In genomic region chr2:19198376-19198775, GRCh38 we compare ENCODE assay signal across 18 cellular contexts.
DNase-seq lines count a peak whose midpoint lies in the region; ATAC-seq and TF ChIP-seq lines count a peak whose summit lies in the region.
"Had no signal": no experiment of that assay in that cellular context is flagged by ENCODE, and none has a peak within 500 bp of the region (broad histone marks: within the 10 kb centered on the region; RNA-seq: fewer than 3 reads in every experiment).

No MANE protein-coding gene starts in this region.

- H2AK5ac ChIP-seq in mesenchymal stem cell (ENCODE audit: low read length, severe bottlenecking), result no peak overlapping the region

- H2BK12ac ChIP-seq in mesenchymal stem cell (ENCODE audit: low read length in 2 of 2), result no peak overlapping the region

- no peak overlapping the region for H2BK120ac ChIP-seq in mesenchymal stem cell (ENCODE audit: low read depth, low read length)

- peaks cover 1% of the 10 kb centered on the region for H3K9me3 ChIP-seq in aorta (ENCODE audit: control insufficient read depth, low read length)
- H3K9me3 ChIP-seq in mesenchymal stem cell (ENCODE audit: control insufficient read depth, low read length), result peaks cover 16% of the 10 kb centered on the region
- H3K9me3 ChIP-seq: A549, BLaER1 had no signal

- H2AFZ ChIP-seq in mesenchymal stem cell (ENCODE audit: low read depth, low read length), result no peak overlapping the region

- intact Hi-C loops in aorta (cut with DNase I), result no loop called here

- H3K4me3 ChIP-seq in AG10803 (ENCODE audit: low read length) (no peak overlapping the region), choroid plexus epithelial cell (ENCODE audit: low read depth, low read length) (no peak overlapping the region), aorta (ENCODE audit: low read length in 2 of 2) (no peak overlapping the region), mesenchymal stem cell (ENCODE audit: insufficient read depth in 1 of 2, low read depth in 1 of 2, low read length in 2 of 2) (no peak overlapping the region)
- H3K4me3 ChIP-seq: A549, BLaER1 had no signal

- H3K4me1 ChIP-seq in aorta (ENCODE audit: control insufficient read depth in 1 of 2, insufficient read depth in 2 of 2, low read length in 2 of 2) (no peaks in the 10 kb centered on the region), mesenchymal stem cell (ENCODE audit: control insufficient read depth, insufficient read depth, low read depth, low read length) (no peaks in the 10 kb centered on the region)
- H3K4me1 ChIP-seq: BLaER1 had no signal

- no peak overlapping the region for H3K18ac ChIP-seq in mesenchymal stem cell (ENCODE audit: low read depth in 1 of 2, low read length in 2 of 2)

- H3K4me2 ChIP-seq in mesenchymal stem cell (ENCODE audit: low read length, poor library complexity, severe bottlenecking), result no peak overlapping the region
- H3K4me2 ChIP-seq: A549, BLaER1 had no signal

- no peak overlapping the region for H4K8ac ChIP-seq in mesenchymal stem cell (ENCODE audit: low read length)

- no peak overlapping the region for H3K14ac ChIP-seq in mesenchymal stem cell (ENCODE audit: low read length in 2 of 2)

- H2BK15ac ChIP-seq in mesenchymal stem cell (ENCODE audit: low read depth, poor library complexity, severe bottlenecking), result no peak overlapping the region

- H3K27me3 ChIP-seq in aorta (ENCODE audit: control insufficient read depth in 1 of 2, insufficient read depth in 2 of 2, low read length in 1 of 2), result no peaks in the 10 kb centered on the region
- H3K27me3 ChIP-seq in mesenchymal stem cell (ENCODE audit: control insufficient read depth in 1 of 2, insufficient read depth in 1 of 2, low read length in 2 of 2), result no peaks in the 10 kb centered on the region
- H3K27me3 ChIP-seq: BLaER1 had no signal

- H3K9ac ChIP-seq in mesenchymal stem cell (ENCODE audit: low read length), result no peak overlapping the region
- H3K9ac ChIP-seq: BLaER1 had no signal

- H4K91ac ChIP-seq in mesenchymal stem cell (ENCODE audit: low read length), result no peak overlapping the region

- no peak overlapping the region for H2BK5ac ChIP-seq in mesenchymal stem cell (ENCODE audit: low read depth, low read length, poor library complexity, severe bottlenecking)

- H3K36me3 ChIP-seq in aorta (ENCODE audit: control insufficient read depth in 1 of 2, insufficient read depth in 2 of 2, low read length in 1 of 2) (peaks cover 0 to 1% of the 10 kb centered on the region in 2 donors), mesenchymal stem cell (ENCODE audit: control insufficient read depth in 1 of 2, insufficient read depth in 2 of 2, low read depth in 1 of 2, low read length in 2 of 2) (no peaks in the 10 kb centered on the region)
- H3K36me3 ChIP-seq: BLaER1 had no signal

- no peak for TF ChIP-seq CTCF in AG10803 (conservative IDR thresholded peaks at IDR 0.05; ENCODE audit: low read length)
- no peak for TF ChIP-seq CTCF in choroid plexus epithelial cell (conservative IDR thresholded peaks at IDR 0.05; ENCODE audit: low read depth, low read length)

- no peak overlapping the region for H3K4ac ChIP-seq in mesenchymal stem cell (ENCODE audit: low read depth in 1 of 2, low read length in 2 of 2)

- peak; percentile 60 for DNase-seq in AG10803 (ENCODE audit: low read depth)
- DNase-seq in choroid plexus epithelial cell (ENCODE audit: low read depth), result peak; percentile 72
- peak; percentile 24 for DNase-seq in fibroblast of the conjunctiva (ENCODE audit: low read depth)
- DNase-seq in occipital lobe (lab: John Stamatoyannopoulos, UW), result peak; percentile 1
- DNase-seq in aorta, result no peak
- DNase-seq in mesenchymal stem cell, result no peak
- DNase-seq in GM19238 (ENCODE audit: insufficient read length, low spot score), result no peak
- DNase-seq: Calu3; CD4-positive, alpha-beta memory T cell; DMS53; KBM-7; NCI-H1694 treated with DMSO at 0.1 percent for 48 hours; NCI-H774; OCI-M1; SIG-M5 had no signal

- WGBS in aorta, 2 donors, result 89 to 92% methylated on average over 1 of the region's 1 CpG
- no CpG with 5 or more reads among the region's 1 CpG for WGBS in mesenchymal stem cell

- no peak overlapping the region for H3K27ac ChIP-seq in aorta (ENCODE audit: low read depth in 1 of 2, low read length in 2 of 2)
- no peak overlapping the region for H3K27ac ChIP-seq in mesenchymal stem cell (ENCODE audit: low read length, poor library complexity, severe bottlenecking)
- H3K27ac ChIP-seq: A549, BLaER1 had no signal

- ATAC-seq in HG03460 (IDR thresholded peaks at IDR 0.05; ENCODE audit: unreplicated experiment), result no peak
- ATAC-seq in aorta (ENCODE audit: low FRiP score), result no peak
- ATAC-seq: A549 had no signal

- no peaks in the 10 kb centered on the region for H3K79me1 ChIP-seq in mesenchymal stem cell (replicated peaks; ENCODE audit: low read length, poor library complexity, severe bottlenecking)

- no peak overlapping the region for H3K23ac ChIP-seq in mesenchymal stem cell (ENCODE audit: low read length in 2 of 2)

Comparison
In these comparisons a context has a peak if more than half of its experiments do, and no peak if none do; other contexts are left out.
1. DNase-seq: peak in AG10803 (single experiment), choroid plexus epithelial cell (single experiment), fibroblast of the conjunctiva (single experiment) and occipital lobe (single experiment); none in aorta (0 of 2), mesenchymal stem cell (single experiment) and GM19238 (single experiment).